8 cellular contexts compared by ENCODE assay signal in the genomic region with DNA sequence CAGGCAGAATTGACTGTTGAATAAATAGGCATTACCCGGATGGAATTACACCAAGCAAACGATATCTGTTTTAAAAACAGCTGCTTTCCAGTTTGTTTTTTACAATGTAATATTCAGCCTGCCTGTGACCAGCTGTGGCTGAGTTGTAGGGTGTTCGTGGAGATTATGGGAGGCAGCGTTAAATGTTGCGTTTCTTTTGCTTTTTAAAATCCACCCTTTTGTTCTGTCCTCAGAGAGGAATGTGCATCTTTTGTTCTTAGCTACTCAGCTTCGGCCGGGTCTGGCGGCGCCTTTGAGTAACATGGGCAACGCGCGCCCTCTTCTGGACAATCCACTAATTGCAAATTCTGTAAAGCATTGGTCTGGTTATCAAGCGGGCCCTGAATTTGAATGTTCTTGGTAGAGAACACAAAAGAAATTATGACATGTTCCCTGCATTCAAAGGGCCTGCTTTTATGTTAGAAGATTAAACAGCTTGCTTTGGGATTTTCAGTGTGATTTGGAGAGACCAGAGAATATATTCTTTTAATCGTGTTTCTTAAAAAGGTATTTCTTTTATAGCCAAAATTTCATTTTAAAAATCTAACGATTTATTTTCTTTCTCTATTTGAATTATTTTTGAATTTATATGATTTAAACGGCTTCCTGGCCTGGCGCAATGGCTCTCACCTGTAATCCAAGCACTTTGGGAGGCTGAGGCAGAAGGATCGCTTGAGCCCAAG.
DNase-seq lines count a peak whose midpoint lies in the region; ATAC-seq, FAIRE-seq and TF ChIP-seq lines count a peak whose summit lies in the region.

No MANE protein-coding gene starts in this region.

- ATAC-seq in HG03066 (IDR thresholded peaks at IDR 0.05; ENCODE audit: low read depth, unreplicated experiment) (peak; percentile 74), WTC11 (peak; percentile 78), HG03378 (IDR thresholded peaks at IDR 0.05; ENCODE audit: unreplicated experiment) (no peak)

- H3K36me3 Mint-ChIP-seq in WTC11 = peaks cover 5% of the 10 kb centered on the region; the same call in 1 of the 2 replicates

- peak overlapping the region; percentile 84 for H3K27ac Mint-ChIP-seq in WTC11

- H3K4me3 ChIP-seq in GM12865 (ENCODE audit: low read depth, low read length) (no peak overlapping the region), bronchial epithelial cell (ENCODE audit: low read depth, low read length) (no peak overlapping the region)

- no peaks in the 10 kb centered on the region for H3K36me3 ChIP-seq in bronchial epithelial cell (ENCODE audit: control insufficient read depth, insufficient read depth, low read length)

- POLR2A ChIA-PET in WTC11 (lab: Charles Lee) = interaction anchor here (0.6 to 2.1 kb wide), 2 partner anchors 181 to 349 kb away, joined by 3 to 5 read pairs; a partner anchor contains a TSS

- peak; percentile 68 for TF ChIP-seq CTCF in GM12865 (IDR thresholded peaks at IDR 0.05; ENCODE audit: insufficient read depth, low read depth, low read length, missing control alignments)
- peak; percentile 71 for TF ChIP-seq CTCF in WTC11 (IDR thresholded peaks at IDR 0.05)
- peak; percentile 76 for TF ChIP-seq CTCF in bronchial epithelial cell (IDR thresholded peaks at IDR 0.05; ENCODE audit: insufficient read depth, low read length, severe bottlenecking)

- peaks cover 6% of the 10 kb centered on the region for H3K9me3 Mint-ChIP-seq in WTC11

- no peaks in the 10 kb centered on the region for H3K27me3 ChIP-seq in bronchial epithelial cell (ENCODE audit: control insufficient read depth, insufficient read depth, low read length)

- CTCF ChIA-PET in WTC11 (lab: Charles Lee) = interaction anchor here (0.6 to 4.4 kb wide), 33 partner anchors 10 to 626 kb away, joined by 3 to 94 read pairs (median 5); a partner anchor contains a TSS

- peaks cover 18% of the 10 kb centered on the region for H3K4me1 Mint-ChIP-seq in WTC11

- peak overlapping the region; percentile 47 for H3K4me3 Mint-ChIP-seq in WTC11

- no peak for FAIRE-seq in bronchial epithelial cell (lab: Jason Lieb, UNC)

- peak; percentile 85 for DNase-seq in GM12865 (ENCODE audit: low read depth)
- peak; percentile 61 for DNase-seq in NCI-H2196 (lab: John Stamatoyannopoulos, UW; ENCODE audit: unreplicated experiment)
- DNase-seq in WTC11 (ENCODE audit: low spot score) = peak; percentile 91
- peak; percentile 67 for DNase-seq in bronchial epithelial cell (ENCODE audit: low read depth)
- peak; percentile 98 for DNase-seq in inferior parietal cortex (ENCODE audit: extremely low spot score)
- DNase-seq in stimulated activated CD4-positive, alpha-beta T cell treated with anti-CD3 and anti-CD28 coated beads, Interleukin-15, amount 100 ng/mL, for 1 hour (ENCODE audit: low read depth in 1 of 2, low spot score in 1 of 2) = peak; percentile 62 to 68

- peaks cover 2% of the 10 kb centered on the region; the same call in 1 of the 2 replicates for H3K27me3 Mint-ChIP-seq in WTC11 (ENCODE audit: low read depth)

TF ChIP-seq in WTC11, 78 proteins besides CTCF, POLR2A, EP300 and RAD21:
- TF ChIP-seq, protein P1, sequence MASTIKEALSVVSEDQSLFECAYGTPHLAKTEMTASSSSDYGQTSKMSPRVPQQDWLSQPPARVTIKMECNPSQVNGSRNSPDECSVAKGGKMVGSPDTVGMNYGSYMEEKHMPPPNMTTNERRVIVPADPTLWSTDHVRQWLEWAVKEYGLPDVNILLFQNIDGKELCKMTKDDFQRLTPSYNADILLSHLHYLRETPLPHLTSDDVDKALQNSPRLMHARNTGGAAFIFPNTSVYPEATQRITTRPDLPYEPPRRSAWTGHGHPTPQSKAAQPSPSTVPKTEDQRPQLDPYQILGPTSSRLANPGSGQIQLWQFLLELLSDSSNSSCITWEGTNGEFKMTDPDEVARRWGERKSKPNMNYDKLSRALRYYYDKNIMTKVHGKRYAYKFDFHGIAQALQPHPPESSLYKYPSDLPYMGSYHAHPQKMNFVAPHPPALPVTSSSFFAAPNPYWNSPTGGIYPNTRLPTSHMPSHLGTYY (CRISPR knock-in tag; IDR thresholded peaks at IDR 0.05) = no peak
- TF ChIP-seq TEAD1 (CRISPR knock-in tag; IDR thresholded peaks at IDR 0.05) = peak; percentile 23; the same call in 1 of the 2 replicates
- TF ChIP-seq NR2C2 (CRISPR knock-in tag; IDR thresholded peaks at IDR 0.05) = no peak
- TF ChIP-seq, protein P2, sequence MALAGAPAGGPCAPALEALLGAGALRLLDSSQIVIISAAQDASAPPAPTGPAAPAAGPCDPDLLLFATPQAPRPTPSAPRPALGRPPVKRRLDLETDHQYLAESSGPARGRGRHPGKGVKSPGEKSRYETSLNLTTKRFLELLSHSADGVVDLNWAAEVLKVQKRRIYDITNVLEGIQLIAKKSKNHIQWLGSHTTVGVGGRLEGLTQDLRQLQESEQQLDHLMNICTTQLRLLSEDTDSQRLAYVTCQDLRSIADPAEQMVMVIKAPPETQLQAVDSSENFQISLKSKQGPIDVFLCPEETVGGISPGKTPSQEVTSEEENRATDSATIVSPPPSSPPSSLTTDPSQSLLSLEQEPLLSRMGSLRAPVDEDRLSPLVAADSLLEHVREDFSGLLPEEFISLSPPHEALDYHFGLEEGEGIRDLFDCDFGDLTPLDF (CRISPR knock-in tag; IDR thresholded peaks at IDR 0.05) = no peak
- TF ChIP-seq, protein P3, sequence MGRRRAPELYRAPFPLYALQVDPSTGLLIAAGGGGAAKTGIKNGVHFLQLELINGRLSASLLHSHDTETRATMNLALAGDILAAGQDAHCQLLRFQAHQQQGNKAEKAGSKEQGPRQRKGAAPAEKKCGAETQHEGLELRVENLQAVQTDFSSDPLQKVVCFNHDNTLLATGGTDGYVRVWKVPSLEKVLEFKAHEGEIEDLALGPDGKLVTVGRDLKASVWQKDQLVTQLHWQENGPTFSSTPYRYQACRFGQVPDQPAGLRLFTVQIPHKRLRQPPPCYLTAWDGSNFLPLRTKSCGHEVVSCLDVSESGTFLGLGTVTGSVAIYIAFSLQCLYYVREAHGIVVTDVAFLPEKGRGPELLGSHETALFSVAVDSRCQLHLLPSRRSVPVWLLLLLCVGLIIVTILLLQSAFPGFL (CRISPR knock-in tag; IDR thresholded peaks at IDR 0.05; ENCODE audit: borderline replicate concordance) = no peak
- TF ChIP-seq, protein P4, sequence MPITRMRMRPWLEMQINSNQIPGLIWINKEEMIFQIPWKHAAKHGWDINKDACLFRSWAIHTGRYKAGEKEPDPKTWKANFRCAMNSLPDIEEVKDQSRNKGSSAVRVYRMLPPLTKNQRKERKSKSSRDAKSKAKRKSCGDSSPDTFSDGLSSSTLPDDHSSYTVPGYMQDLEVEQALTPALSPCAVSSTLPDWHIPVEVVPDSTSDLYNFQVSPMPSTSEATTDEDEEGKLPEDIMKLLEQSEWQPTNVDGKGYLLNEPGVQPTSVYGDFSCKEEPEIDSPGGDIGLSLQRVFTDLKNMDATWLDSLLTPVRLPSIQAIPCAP (CRISPR knock-in tag; IDR thresholded peaks at IDR 0.05) = no peak
- TF ChIP-seq, protein P5, sequence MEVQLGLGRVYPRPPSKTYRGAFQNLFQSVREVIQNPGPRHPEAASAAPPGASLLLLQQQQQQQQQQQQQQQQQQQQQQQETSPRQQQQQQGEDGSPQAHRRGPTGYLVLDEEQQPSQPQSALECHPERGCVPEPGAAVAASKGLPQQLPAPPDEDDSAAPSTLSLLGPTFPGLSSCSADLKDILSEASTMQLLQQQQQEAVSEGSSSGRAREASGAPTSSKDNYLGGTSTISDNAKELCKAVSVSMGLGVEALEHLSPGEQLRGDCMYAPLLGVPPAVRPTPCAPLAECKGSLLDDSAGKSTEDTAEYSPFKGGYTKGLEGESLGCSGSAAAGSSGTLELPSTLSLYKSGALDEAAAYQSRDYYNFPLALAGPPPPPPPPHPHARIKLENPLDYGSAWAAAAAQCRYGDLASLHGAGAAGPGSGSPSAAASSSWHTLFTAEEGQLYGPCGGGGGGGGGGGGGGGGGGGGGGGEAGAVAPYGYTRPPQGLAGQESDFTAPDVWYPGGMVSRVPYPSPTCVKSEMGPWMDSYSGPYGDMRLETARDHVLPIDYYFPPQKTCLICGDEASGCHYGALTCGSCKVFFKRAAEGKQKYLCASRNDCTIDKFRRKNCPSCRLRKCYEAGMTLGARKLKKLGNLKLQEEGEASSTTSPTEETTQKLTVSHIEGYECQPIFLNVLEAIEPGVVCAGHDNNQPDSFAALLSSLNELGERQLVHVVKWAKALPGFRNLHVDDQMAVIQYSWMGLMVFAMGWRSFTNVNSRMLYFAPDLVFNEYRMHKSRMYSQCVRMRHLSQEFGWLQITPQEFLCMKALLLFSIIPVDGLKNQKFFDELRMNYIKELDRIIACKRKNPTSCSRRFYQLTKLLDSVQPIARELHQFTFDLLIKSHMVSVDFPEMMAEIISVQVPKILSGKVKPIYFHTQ (CRISPR knock-in tag; IDR thresholded peaks at IDR 0.05) = no peak
- TF ChIP-seq, protein P6, sequence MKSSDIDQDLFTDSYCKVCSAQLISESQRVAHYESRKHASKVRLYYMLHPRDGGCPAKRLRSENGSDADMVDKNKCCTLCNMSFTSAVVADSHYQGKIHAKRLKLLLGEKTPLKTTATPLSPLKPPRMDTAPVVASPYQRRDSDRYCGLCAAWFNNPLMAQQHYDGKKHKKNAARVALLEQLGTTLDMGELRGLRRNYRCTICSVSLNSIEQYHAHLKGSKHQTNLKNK (CRISPR knock-in tag; IDR thresholded peaks at IDR 0.05) = no peak
